In genomic region chr3:107452436-107452835, GRCh38 we compare ENCODE assay signal across 19 cellular contexts.
A peak's percentile ranks its signal among the peaks of the same experiment; 100 is the strongest.
DNase-seq lines count a peak whose midpoint lies in the region; ATAC-seq, FAIRE-seq and TF ChIP-seq lines count a peak whose summit lies in the region.
"Had no signal": no experiment of that assay in that cellular context is flagged by ENCODE, and none has a peak within 500 bp of the region (broad histone marks: within the 10 kb centered on the region; RNA-seq: fewer than 3 reads in every experiment).

No MANE protein-coding gene starts in this region.

- H3K9me3 ChIP-seq in IMR-90 (ENCODE audit: control insufficient read depth, insufficient read depth, low read length) (no peaks in the 10 kb centered on the region), keratinocyte (ENCODE audit: control insufficient read depth, low read depth, low read length) (no peaks in the 10 kb centered on the region), tibial nerve (no peaks in the 10 kb centered on the region)
- H3K9me3 ChIP-seq: pancreas had no signal

- no peak for TF ChIP-seq EP300 in tibial nerve (IDR thresholded peaks at IDR 0.05)

- no peak for TF ChIP-seq CTCF in IMR-90 (conservative IDR thresholded peaks at IDR 0.05; ENCODE audit: low read depth, low read length)
- TF ChIP-seq CTCF in brain microvascular endothelial cell (IDR thresholded peaks at IDR 0.05; ENCODE audit: low read depth, low read length, missing control alignments), result no peak
- TF ChIP-seq CTCF in keratinocyte (optimal IDR thresholded peaks at IDR 0.05 in 1 of 3, IDR thresholded peaks at IDR 0.05 in 1 of 3, conservative IDR thresholded peaks at IDR 0.05 in 1 of 3; ENCODE audit: extremely low read depth in 1 of 3, insufficient read depth in 2 of 3, low read length in 3 of 3), result no peak
- TF ChIP-seq CTCF in tibial nerve (IDR thresholded peaks at IDR 0.05), result no peak

- CTCF ChIA-PET in IMR-90 (lab: Yijun Ruan, JAX), result interaction anchor here (0.6 to 1.2 kb wide), 4 partner anchors 9 to 55 kb away, joined by 3 to 8 read pairs (median 4); no protein-coding TSS in a partner anchor

- H2BK20ac ChIP-seq in IMR-90 (ENCODE audit: low read depth, low read length), result no peak overlapping the region

- H3K36me3 ChIP-seq in IMR-90 (ENCODE audit: control insufficient read depth, insufficient read depth, low read length), result no peaks in the 10 kb centered on the region
- no peaks in the 10 kb centered on the region for H3K36me3 ChIP-seq in brain microvascular endothelial cell (replicated peaks)
- H3K36me3 ChIP-seq in keratinocyte (ENCODE audit: control insufficient read depth in 2 of 2, extremely low read depth in 1 of 2, insufficient read depth in 2 of 2, low read length in 2 of 2), result no peaks in the 10 kb centered on the region
- H3K36me3 ChIP-seq in tibial nerve, result no peaks in the 10 kb centered on the region
- H3K36me3 ChIP-seq: pancreas had no signal

- H3K27ac ChIP-seq in IMR-90 (ENCODE audit: insufficient read depth, low read length) (no peak overlapping the region), brain microvascular endothelial cell (no peak overlapping the region), keratinocyte (ENCODE audit: control insufficient read depth, insufficient read depth, low read length) (no peak overlapping the region), tibial nerve (no peak overlapping the region)
- H3K27ac ChIP-seq: hepatocyte, pancreas had no signal

- no peak for FAIRE-seq in keratinocyte (lab: Jason Lieb, UNC)
- FAIRE-seq: HepG2, pancreas had no signal

- H3K4me1 ChIP-seq in IMR-90 (ENCODE audit: control insufficient read depth, insufficient read depth, low read length), result no peaks in the 10 kb centered on the region
- no peaks in the 10 kb centered on the region for H3K4me1 ChIP-seq in keratinocyte (ENCODE audit: control insufficient read depth, extremely low read depth, insufficient read depth, low read length)
- H3K4me1 ChIP-seq in tibial nerve, result no peaks in the 10 kb centered on the region
- H3K4me1 ChIP-seq: pancreas had no signal

- no peak overlapping the region for H2BK5ac ChIP-seq in IMR-90 (ENCODE audit: low read depth, low read length, poor library complexity, severe bottlenecking)

- H3K79me2 ChIP-seq in keratinocyte (ENCODE audit: control insufficient read depth, insufficient read depth, low read length), result no peaks in the 10 kb centered on the region
- H3K79me2 ChIP-seq: hepatocyte had no signal

- POLR2A ChIA-PET in IMR-90 (lab: Charles Lee; ENCODE audit: unreplicated experiment), result interaction anchor here (0.5 kb wide), 1 partner anchor 67 kb away, joined by 3 read pairs; no protein-coding TSS in a partner anchor

- intact Hi-C loops in IMR-90 (cut with micrococcal nuclease), result no loop called here

- no peak overlapping the region for H3K23ac ChIP-seq in IMR-90 (ENCODE audit: low read depth, low read length)

- H4K5ac ChIP-seq in IMR-90 (ENCODE audit: low read depth, low read length), result no peak overlapping the region

- no peak overlapping the region for H2BK120ac ChIP-seq in IMR-90 (ENCODE audit: low read depth, low read length)

- H3K14ac ChIP-seq in IMR-90 (replicated peaks; ENCODE audit: low read depth, low read length), result no peak overlapping the region

- TF ChIP-seq POLR2A in IMR-90 (IDR thresholded peaks at IDR 0.05; ENCODE audit: low read depth, low read length), result no peak
- no peak for TF ChIP-seq POLR2A in tibial nerve (IDR thresholded peaks at IDR 0.05)

- H3K4me3 ChIP-seq in IMR-90 (ENCODE audit: insufficient read depth, low read depth, low read length), result no peak overlapping the region
- H3K4me3 ChIP-seq in brain microvascular endothelial cell (ENCODE audit: low read depth, low read length), result no peak overlapping the region
- H3K4me3 ChIP-seq in keratinocyte (ENCODE audit: control insufficient read depth in 2 of 3, extremely low read depth in 1 of 3, insufficient read depth in 2 of 3, low read depth in 1 of 3, low read length in 3 of 3), result no peak overlapping the region
- H3K4me3 ChIP-seq in tibial nerve, result no peak overlapping the region
- H3K4me3 ChIP-seq: hepatocyte, pancreas had no signal

- H3K27me3 ChIP-seq in IMR-90 (ENCODE audit: control insufficient read depth, insufficient read depth, low read length) (no peaks in the 10 kb centered on the region), brain microvascular endothelial cell (replicated peaks) (no peaks in the 10 kb centered on the region), keratinocyte (ENCODE audit: control insufficient read depth, extremely low read depth, insufficient read depth, low read length) (no peaks in the 10 kb centered on the region), tibial nerve (no peaks in the 10 kb centered on the region)
- H3K27me3 ChIP-seq: hepatocyte, pancreas had no signal

- dilution Hi-C loops in IMR-90 (cut with HindIII; ENCODE audit: low sequenced_read_pairs, unreplicated experiment), result no loop called here
- dilution Hi-C loops in keratinocyte (cut with MboI; ENCODE audit: extremely low pct_ligation_motif_present, low sequenced_read_pairs), result loop anchor here (5.0 kb wide), 1 partner anchor 50 kb away; no protein-coding TSS in a partner anchor

- no peaks in the 10 kb centered on the region for H3K79me1 ChIP-seq in IMR-90 (ENCODE audit: low read depth in 1 of 2, low read length in 2 of 2)

- no peak overlapping the region for H2AK5ac ChIP-seq in IMR-90 (ENCODE audit: low read depth, low read length)

- H3K9me1 ChIP-seq in IMR-90 (ENCODE audit: insufficient read depth, low read length) (no peaks in the 10 kb centered on the region), keratinocyte (ENCODE audit: control insufficient read depth, extremely low read depth, insufficient read depth, low read length) (no peaks in the 10 kb centered on the region)

- H2AK9ac ChIP-seq in IMR-90 (replicated peaks; ENCODE audit: low read depth, low read length, poor library complexity), result no peak overlapping the region

- H3K4me2 ChIP-seq in IMR-90 (ENCODE audit: low read depth, low read length), result no peak overlapping the region
- H3K4me2 ChIP-seq in keratinocyte (ENCODE audit: control insufficient read depth, extremely low read depth, insufficient read depth, low read depth, low read length), result no peak overlapping the region
- H3K4me2 ChIP-seq: hepatocyte had no signal

- WGBS in IMR-90 (ENCODE audit: extremely low coverage in 2 of 2, insufficient read length in 1 of 2), 2 experiments, result no CpG with 5 or more reads among the region's 2 CpGs
- WGBS in tibial nerve, 2 donors, result 62 to 70% methylated on average over 2 of the region's 2 CpGs

- H3K18ac ChIP-seq in IMR-90 (ENCODE audit: low read depth, low read length), result no peak overlapping the region

- no peak overlapping the region for H2BK15ac ChIP-seq in IMR-90 (ENCODE audit: low read depth, low read length)

- peak; percentile 6 for DNase-seq in Daoy (ENCODE audit: low read depth)
- DNase-seq in IMR-90, result peak; percentile 83
- peak; percentile 9 for DNase-seq in brain microvascular endothelial cell
- DNase-seq in keratinocyte (ENCODE audit: low read depth, low spot score), result peak; percentile 7
- DNase-seq in KBM-7, result no peak
- DNase-seq in HuH-7.5 (ENCODE audit: low spot score), result no peak
- DNase-seq in tibial nerve (ENCODE audit: low spot score in 2 of 2), result no peak
- DNase-seq: activated CD4-positive, alpha-beta T cell treated with anti-CD3 and anti-CD28 coated beads for 1 hour; AML-193; effector memory CD8-positive, alpha-beta T cell; islet precursor cell; naive B cell; NCI-H187; NCI-H82; pancreas; stimulated activated naive CD4-positive, alpha-beta T cell had no signal

- no peak overlapping the region for H3K4ac ChIP-seq in IMR-90 (ENCODE audit: low read depth, low read length)

- no peak overlapping the region for H2AFZ ChIP-seq in IMR-90 (replicated peaks; ENCODE audit: low read length, poor library complexity)
- no peak overlapping the region for H2AFZ ChIP-seq in keratinocyte (ENCODE audit: control insufficient read depth, low read length)
- H2AFZ ChIP-seq: hepatocyte had no signal

- no peak for TF ChIP-seq RAD21 in IMR-90 (IDR thresholded peaks at IDR 0.05; ENCODE audit: low read length)

- no peak overlapping the region for H4K91ac ChIP-seq in IMR-90 (ENCODE audit: insufficient read depth, low read depth, low read length)

- H3K9ac ChIP-seq in IMR-90 (ENCODE audit: low read depth, low read length), result no peak overlapping the region
- no peak overlapping the region for H3K9ac ChIP-seq in keratinocyte (ENCODE audit: control insufficient read depth, extremely low read depth, insufficient read depth, low read length)

- in situ Hi-C loops in IMR-90 (cut with MboI; ENCODE audit: low sequenced_read_pairs), result no loop called here
- in situ Hi-C loops in brain microvascular endothelial cell (cut with HindIII; ENCODE audit: low pct_ligation_motif_present, low sequenced_read_pairs), result no loop called here
- in situ Hi-C loops in KBM-7 (cut with MboI; ENCODE audit: low pct_unique_long_range_greater_than_20kb, low sequenced_read_pairs), result no loop called here

- BruUV-seq in IMR-90 (replicated peaks; lab: Mats Ljungman, UMichigan), result no TSS peak

- no peaks in the 10 kb centered on the region for H4K20me1 ChIP-seq in IMR-90 (ENCODE audit: insufficient read depth, low read length)
- H4K20me1 ChIP-seq in keratinocyte (ENCODE audit: control insufficient read depth, extremely low read depth, insufficient read depth, low read length), result no peaks in the 10 kb centered on the region

- H3K56ac ChIP-seq in IMR-90 (ENCODE audit: extremely low read depth, insufficient read depth, low read length), result no peak overlapping the region

- ATAC-seq in IMR-90 (ENCODE audit: low read depth) (peak; percentile 68; the same call in 1 of the 2 replicates), HG03280 (IDR thresholded peaks at IDR 0.05; ENCODE audit: unreplicated experiment) (no peak)
- ATAC-seq: effector memory CD8-positive, alpha-beta T cell; HepG2; pancreas had no signal

- no peak overlapping the region for H4K8ac ChIP-seq in IMR-90 (ENCODE audit: low read depth in 2 of 2, low read length in 2 of 2)

TF ChIP-seq in IMR-90, 13 proteins besides CTCF, POLR2A, EP300 and RAD21 (continues in another document):
- TF ChIP-seq SMC3 (IDR thresholded peaks at IDR 0.05; ENCODE audit: low read depth, low read length) (no peak), FOS (IDR thresholded peaks at IDR 0.05; ENCODE audit: low read depth, low read length) (peak; percentile 75), MXI1 (IDR thresholded peaks at IDR 0.05; ENCODE audit: borderline replicate concordance, low read depth, low read length) (no peak), USF2 (IDR thresholded peaks at IDR 0.05; ENCODE audit: low read depth, low read length) (no peak), MAZ (IDR thresholded peaks at IDR 0.05; ENCODE audit: borderline replicate concordance, low read depth, low read length) (no peak), RFX5 (IDR thresholded peaks at IDR 0.05; ENCODE audit: low read depth, low read length) (no peak), CHD1 (IDR thresholded peaks at IDR 0.05; ENCODE audit: low read depth, low read length) (no peak), BHLHE40 (IDR thresholded peaks at IDR 0.05; ENCODE audit: low read depth, low read length) (no peak)

Comparison
In these comparisons a context has a peak if more than half of its experiments do, and no peak if none do; other contexts are left out.
1. DNase-seq: peak in Daoy (single experiment), IMR-90 (single experiment), brain microvascular endothelial cell (single experiment) and keratinocyte (single experiment); none in KBM-7 (single experiment), HuH-7.5 (single experiment) and tibial nerve (0 of 2).